1 cellular context compared by ENCODE assay signal in genomic region chr1:243850368-243851128, GRCh38.
TF ChIP-seq lines count a peak whose summit lies in the region.

No MANE protein-coding gene starts in this region.

TF ChIP-seq in K562, 482 proteins besides CTCF, POLR2A, EP300 and RAD21 (continued from another document and continues in another):
- TF ChIP-seq ZBTB12 (CRISPR knock-in tag; IDR thresholded peaks at IDR 0.05) (no peak), CTBP1 (IDR thresholded peaks at IDR 0.05; ENCODE audit: borderline replicate concordance) (peak; percentile 54), ZBTB17 (CRISPR knock-in tag; IDR thresholded peaks at IDR 0.05) (no peak), ZBTB9 (CRISPR knock-in tag; IDR thresholded peaks at IDR 0.05) (no peak), PTRF (tag; IDR thresholded peaks at IDR 0.05) (no peak), CREB3L1 (IDR thresholded peaks at IDR 0.05; ENCODE audit: borderline replicate concordance, low read depth) (0 out of 2 replicates have a peak, but pooled peaks have one; percentile 39), NELFE (IDR thresholded peaks at IDR 0.05; ENCODE audit: insufficient read depth, insufficient read length) (no peak), TRIM24 (IDR thresholded peaks at IDR 0.05) (no peak), MEIS2 (IDR thresholded peaks at IDR 0.05; ENCODE audit: partially characterized antibody) (no peak), CHD4 (IDR thresholded peaks at IDR 0.05; ENCODE audit: insufficient read depth, insufficient replicate concordance, low read depth, low read length, poor library complexity, severe bottlenecking) (no peak), C11orf30 (IDR thresholded peaks at IDR 0.05; ENCODE audit: low read depth) (no peak), KAT7 (CRISPR knock-in tag; IDR thresholded peaks at IDR 0.05; ENCODE audit: borderline replicate concordance) (no peak), UBTF (IDR thresholded peaks at IDR 0.05; ENCODE audit: borderline replicate concordance in 1 of 2, low read depth in 2 of 2, low read length in 2 of 2) (0 out of 4 replicates have a peak, but pooled peaks of 1 of the 2 experiments have one; percentile 47), RBFOX2 (IDR thresholded peaks at IDR 0.05; ENCODE audit: low read depth, low read length) (peak; percentile 59), ZNF184 (CRISPR knock-in tag; IDR thresholded peaks at IDR 0.05) (no peak), RB1 (IDR thresholded peaks at IDR 0.05; ENCODE audit: low read depth) (peak; percentile 72), XRCC3 (IDR thresholded peaks at IDR 0.05) (no peak), LCOR (CRISPR knock-in tag; IDR thresholded peaks at IDR 0.05) (no peak), ZKSCAN8 (CRISPR knock-in tag; IDR thresholded peaks at IDR 0.05) (no peak), MAFK (IDR thresholded peaks at IDR 0.05; ENCODE audit: low read length) (no peak), SP2 (IDR thresholded peaks at IDR 0.05; ENCODE audit: extremely low read depth, low read depth, low read length, poor library complexity, severe bottlenecking) (no peak), TAL1 (IDR thresholded peaks at IDR 0.05) (no peak), FIP1L1 (IDR thresholded peaks at IDR 0.05; ENCODE audit: low read depth, low read length, poor library complexity, severe bottlenecking) (peak; percentile 66), FOXK2 (conservative IDR thresholded peaks at IDR 0.05 in 1 of 2, IDR thresholded peaks at IDR 0.05 in 1 of 2; ENCODE audit: low read depth in 2 of 2) (no peak), ZNF75A (CRISPR knock-in tag; IDR thresholded peaks at IDR 0.05) (no peak), STAG1 (CRISPR knock-in tag; IDR thresholded peaks at IDR 0.05; ENCODE audit: borderline replicate concordance) (0 out of 2 replicates have a peak, but pooled peaks have one; percentile 15), EP400 (IDR thresholded peaks at IDR 0.05) (no peak), NFE2L1 (tag; IDR thresholded peaks at IDR 0.05; ENCODE audit: borderline replicate concordance, low read depth) (no peak), EZH2 (IDR thresholded peaks at IDR 0.05; ENCODE audit: borderline replicate concordance, low read depth, low read length) (no peak), MGA (IDR thresholded peaks at IDR 0.05) (peak; percentile 74), REST (CRISPR knock-in tag; IDR thresholded peaks at IDR 0.05; ENCODE audit: low read depth) (no peak), JUN (IDR thresholded peaks at IDR 0.05; ENCODE audit: borderline replicate concordance, low read depth, low read length) (no peak), JUN (CRISPR knock-in tag; IDR thresholded peaks at IDR 0.05; ENCODE audit: borderline replicate concordance) (no peak), E2F3 (CRISPR knock-in tag; IDR thresholded peaks at IDR 0.05) (peak; percentile 77), GTF2B (IDR thresholded peaks at IDR 0.05; ENCODE audit: extremely low read depth, insufficient read length) (no peak), E2F6 (IDR thresholded peaks at IDR 0.05; ENCODE audit: borderline replicate concordance in 1 of 2, extremely low read depth in 1 of 2, insufficient read depth in 1 of 2, insufficient read length in 1 of 2, low read depth in 1 of 2, low read length in 1 of 2, poor library complexity in 1 of 2, severe bottlenecking in 1 of 2) (peak; percentile 94 to 98)
